ENCODE assay signal across 1 cellular context in genomic region chr7:30396379-30396778, GRCh38.
TF ChIP-seq lines count a peak whose summit lies in the region.

No MANE protein-coding gene starts in this region.

TF ChIP-seq in endothelial cell of umbilical vein, 7 proteins besides CTCF, POLR2A, EP300 and RAD21:
- no peak for TF ChIP-seq EZH2 (IDR thresholded peaks at IDR 0.05; ENCODE audit: borderline replicate concordance, low read depth, low read length, severe bottlenecking)
- TF ChIP-seq GATA2 (IDR thresholded peaks at IDR 0.05; ENCODE audit: insufficient read depth, insufficient read length, low read depth, low read length), result no peak
- no peak for TF ChIP-seq MAX (IDR thresholded peaks at IDR 0.05; ENCODE audit: insufficient read depth, insufficient read length)
- TF ChIP-seq POLR2AphosphoS5 (IDR thresholded peaks at IDR 0.05; ENCODE audit: insufficient read depth, low read depth, low read length), result no peak
- no peak for TF ChIP-seq MYC (IDR thresholded peaks at IDR 0.05; ENCODE audit: low read depth, low read length)
- TF ChIP-seq JUN (IDR thresholded peaks at IDR 0.05; ENCODE audit: borderline replicate concordance, insufficient read depth, insufficient read length, low read depth), result no peak
- TF ChIP-seq FOS (IDR thresholded peaks at IDR 0.05; ENCODE audit: borderline replicate concordance, insufficient read depth, low read length), result no peak
TF ChIP-seq in endothelial cell of umbilical vein: peak in this region for 0.
